In the genomic region with DNA sequence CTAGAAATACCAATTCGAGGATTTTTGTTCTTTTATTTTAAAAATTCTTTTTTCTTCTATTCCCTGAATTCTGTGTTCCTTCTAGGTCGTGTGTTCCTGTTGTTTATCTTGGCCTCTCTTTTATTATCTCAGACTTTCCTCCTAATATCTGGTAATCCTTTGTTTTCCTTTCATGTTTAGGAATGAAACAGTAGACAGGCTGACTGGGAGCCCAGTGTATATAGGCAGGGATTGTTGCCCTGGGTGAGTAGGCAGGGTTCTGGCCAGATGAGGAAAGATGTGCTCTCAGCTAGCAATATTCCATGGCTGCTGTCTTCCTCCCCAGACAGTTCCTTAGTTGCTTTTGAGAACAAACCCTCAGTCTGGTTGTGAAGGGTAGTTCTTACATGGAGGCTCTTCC, we compare ENCODE assay signal across 21 cellular contexts.
DNase-seq lines count a peak whose midpoint lies in the region; ATAC-seq and TF ChIP-seq lines count a peak whose summit lies in the region.
"Had no signal": no experiment of that assay in that cellular context is flagged by ENCODE, and none has a peak within 500 bp of the region (broad histone marks: within the 10 kb centered on the region; RNA-seq: fewer than 3 reads in every experiment).

No MANE protein-coding gene starts in this region.

- dilution Hi-C loops in IMR-90 (cut with HindIII; ENCODE audit: low sequenced_read_pairs, unreplicated experiment) = no loop called here

- H3K18ac ChIP-seq in IMR-90 (ENCODE audit: low read depth, low read length) = no peak overlapping the region

- no peak overlapping the region for H2AK9ac ChIP-seq in IMR-90 (replicated peaks; ENCODE audit: low read depth, low read length, poor library complexity)

- no peak for TF ChIP-seq POLR2A in IMR-90 (IDR thresholded peaks at IDR 0.05; ENCODE audit: low read depth, low read length)

- H3K79me2 ChIP-seq in smooth muscle cell (ENCODE audit: low read depth) (no peaks in the 10 kb centered on the region), OCI-LY7 (ENCODE audit: insufficient read depth, low read depth, low read length) (no peaks in the 10 kb centered on the region)

- intact Hi-C loops in IMR-90 (cut with micrococcal nuclease) (no loop called here), OCI-LY7 (cut with micrococcal nuclease; ENCODE audit: unreplicated experiment) (no loop called here)

- no peaks in the 10 kb centered on the region; the same call in 1 of the 2 replicates for H3K9me1 ChIP-seq in IMR-90 (ENCODE audit: insufficient read depth, low read length)

- H2BK20ac ChIP-seq in IMR-90 (ENCODE audit: low read depth, low read length) = no peak overlapping the region

- H3K36me3 ChIP-seq in IMR-90 (ENCODE audit: control insufficient read depth, insufficient read depth, low read length) (no peaks in the 10 kb centered on the region), smooth muscle cell (ENCODE audit: low read depth) (no peaks in the 10 kb centered on the region), OCI-LY7 (ENCODE audit: insufficient read depth, low read length) (no peaks in the 10 kb centered on the region)
- H3K36me3 ChIP-seq: SJCRH30 had no signal

- H3K4me1 ChIP-seq in IMR-90 (ENCODE audit: control insufficient read depth, insufficient read depth, low read length) = no peaks in the 10 kb centered on the region
- H3K4me1 ChIP-seq in smooth muscle cell (ENCODE audit: low read depth) = peaks cover 5% of the 10 kb centered on the region
- H3K4me1 ChIP-seq in OCI-LY7 (ENCODE audit: insufficient read depth, low read length, poor library complexity, severe bottlenecking) = no peaks in the 10 kb centered on the region
- H3K4me1 ChIP-seq: SJCRH30, tibial nerve had no signal

- peak; percentile 63 for ATAC-seq in IMR-90 (ENCODE audit: low read depth)
- ATAC-seq: esophagus mucosa; GM23338; stimulated activated memory B cell treated with anti-CD40 and anti-IgM and Interleukin-4, amounts not matched to agents 10 μg/mL and 1 μg/mL and 100 μg/mL, for 72 hours had no signal

- H3K23ac ChIP-seq in IMR-90 (ENCODE audit: low read depth, low read length) = no peak overlapping the region

- H4K8ac ChIP-seq in IMR-90 (ENCODE audit: low read depth in 2 of 2, low read length in 2 of 2) = no peak overlapping the region

- H2BK120ac ChIP-seq in IMR-90 (ENCODE audit: low read depth, low read length) = no peak overlapping the region

- in situ Hi-C loops in IMR-90 (cut with MboI; ENCODE audit: low sequenced_read_pairs) = no loop called here

- H3F3A ChIP-seq in smooth muscle cell (ENCODE audit: low read depth) = no peaks in the 10 kb centered on the region

- no peaks in the 10 kb centered on the region for H3K9me2 ChIP-seq in OCI-LY7 (ENCODE audit: insufficient read depth, low read length)

- no peak overlapping the region for H3K56ac ChIP-seq in IMR-90 (ENCODE audit: extremely low read depth, insufficient read depth, low read length)

- no peak overlapping the region for H3K27ac ChIP-seq in IMR-90 (ENCODE audit: insufficient read depth, low read length)
- H3K27ac ChIP-seq in smooth muscle cell (ENCODE audit: low read depth) = no peak overlapping the region
- no peak overlapping the region for H3K27ac ChIP-seq in OCI-LY7 (ENCODE audit: low read depth, low read length, poor library complexity, severe bottlenecking)
- H3K27ac ChIP-seq in RWPE1 = no peak overlapping the region
- H3K27ac ChIP-seq: SJCRH30, tibial nerve had no signal

- TF ChIP-seq RAD21 in IMR-90 (IDR thresholded peaks at IDR 0.05; ENCODE audit: low read length) = no peak

- no peak overlapping the region for H3K4ac ChIP-seq in IMR-90 (ENCODE audit: low read depth, low read length)

- no peak overlapping the region for H3K14ac ChIP-seq in IMR-90 (replicated peaks; ENCODE audit: low read depth, low read length)

- no peak overlapping the region for H2BK5ac ChIP-seq in IMR-90 (ENCODE audit: low read depth, low read length, poor library complexity, severe bottlenecking)

- H4K20me1 ChIP-seq in IMR-90 (ENCODE audit: insufficient read depth, low read length) (no peaks in the 10 kb centered on the region), smooth muscle cell (ENCODE audit: low read depth) (no peaks in the 10 kb centered on the region), OCI-LY7 (ENCODE audit: insufficient read depth, low read length) (no peaks in the 10 kb centered on the region)

- POLR2A ChIA-PET in IMR-90 (lab: Charles Lee; ENCODE audit: unreplicated experiment) (no interaction called here), OCI-LY7 (lab: Charles Lee) (no interaction called here), RWPE1 (lab: Yijun Ruan, JAX; ENCODE audit: low non-redundant PET) (no interaction called here)

- H3K4me2 ChIP-seq in IMR-90 (ENCODE audit: low read depth, low read length) (no peak overlapping the region), smooth muscle cell (peak overlapping the region; percentile 29), OCI-LY7 (ENCODE audit: low read length) (no peak overlapping the region)
- H3K4me2 ChIP-seq: GM23338 had no signal

- H2AFZ ChIP-seq in IMR-90 (replicated peaks; ENCODE audit: low read length, poor library complexity) (no peak overlapping the region), smooth muscle cell (ENCODE audit: low read depth) (no peak overlapping the region), OCI-LY7 (ENCODE audit: low read length) (no peak overlapping the region)
- H2AFZ ChIP-seq: GM23338 had no signal

- H2BK15ac ChIP-seq in IMR-90 (ENCODE audit: low read depth, low read length) = no peak overlapping the region

- no peak overlapping the region for H4K91ac ChIP-seq in IMR-90 (ENCODE audit: insufficient read depth, low read depth, low read length)

- H3K79me1 ChIP-seq in IMR-90 (ENCODE audit: low read depth in 1 of 2, low read length in 2 of 2) = no peaks in the 10 kb centered on the region

- DNase-seq in IMR-90 (peak; percentile 1), dedifferentiated amniotic fluid mesenchymal stem cell (ENCODE audit: extremely low spot score) (peak; percentile 55), lung microvascular endothelial cell (ENCODE audit: low read depth in 2 of 2) (peak; percentile 8 to 49), smooth muscle cell (lab: John Stamatoyannopoulos, UW; ENCODE audit: unreplicated experiment) (no peak), OCI-LY7 (ENCODE audit: low spot score) (no peak), HT-29 (ENCODE audit: low spot score) (no peak), RWPE1 (ENCODE audit: low spot score) (no peak)
- DNase-seq: activated CD4-positive, alpha-beta T cell treated with anti-CD3 and anti-CD28 coated beads for 1 hour; activated CD8-positive, alpha-beta memory T cell treated with anti-CD3 and anti-CD28 coated beads, Interleukin-2, amount 50 U/mL, for 4 hours; activated gamma-delta T cell treated with Interleukin-2 at 50 U/mL for 16 hours; hippocampal formation; kidney glomerular epithelial cell; NCI-H1092; NCI-H2081 treated with DMSO at 0.1 percent for 48 hours; NCI-H524; stimulated activated CD4-positive, alpha-beta T cell treated with anti-CD3 and anti-CD28 coated beads, Interleukin-12 subunit alpha, Interleukin-12 subunit beta, amount 100 ng/mL, for 4 hours had no signal

- BruUV-seq in IMR-90 (replicated peaks; lab: Mats Ljungman, UMichigan) (no TSS peak), OCI-LY7 (replicated peaks; lab: Mats Ljungman, UMichigan) (no TSS peak)

- H3K9ac ChIP-seq in IMR-90 (ENCODE audit: low read depth, low read length) (no peak overlapping the region), smooth muscle cell (ENCODE audit: low read depth) (no peak overlapping the region)

- CTCF ChIA-PET in IMR-90 (lab: Yijun Ruan, JAX) = interaction anchor here (0.6 to 1.3 kb wide), 2 partner anchors 9 to 781 kb away, joined by 3 to 4 read pairs; no protein-coding TSS in a partner anchor
- CTCF ChIA-PET in OCI-LY7 (lab: Charles Lee; ENCODE audit: unreplicated experiment) = no interaction called here
- CTCF ChIA-PET in RWPE1 (lab: Yijun Ruan, JAX) = no interaction called here

- no peak for TF ChIP-seq CTCF in IMR-90 (conservative IDR thresholded peaks at IDR 0.05; ENCODE audit: low read depth, low read length)
- TF ChIP-seq CTCF in smooth muscle cell (IDR thresholded peaks at IDR 0.05; ENCODE audit: borderline replicate concordance, insufficient read depth, poor library complexity, severe bottlenecking) = no peak
- TF ChIP-seq CTCF in OCI-LY7 (conservative IDR thresholded peaks at IDR 0.05; ENCODE audit: low read length) = no peak
- TF ChIP-seq CTCF in RWPE1 (conservative IDR thresholded peaks at IDR 0.05; ENCODE audit: low read depth) = no peak

- H3K4me3 ChIP-seq in IMR-90 (ENCODE audit: insufficient read depth, low read depth, low read length) (no peak overlapping the region), smooth muscle cell (no peak overlapping the region), OCI-LY7 (ENCODE audit: low read depth, low read length, poor library complexity, severe bottlenecking) (no peak overlapping the region)
- H3K4me3 ChIP-seq: GM23338, SJCRH30, tibial nerve had no signal

- H3K27me3 ChIP-seq in IMR-90 (ENCODE audit: control insufficient read depth, insufficient read depth, low read length) (no peaks in the 10 kb centered on the region), smooth muscle cell (ENCODE audit: low read depth) (no peaks in the 10 kb centered on the region)
- H3K27me3 ChIP-seq: tibial nerve had no signal

- no peaks in the 10 kb centered on the region for H3K9me3 ChIP-seq in IMR-90 (ENCODE audit: control insufficient read depth, insufficient read depth, low read length)
- no peaks in the 10 kb centered on the region for H3K9me3 ChIP-seq in smooth muscle cell (replicated peaks; ENCODE audit: low read depth)
- no peaks in the 10 kb centered on the region for H3K9me3 ChIP-seq in OCI-LY7 (ENCODE audit: low read length)
- H3K9me3 ChIP-seq: SJCRH30, tibial nerve had no signal

- H2AK5ac ChIP-seq in IMR-90 (ENCODE audit: low read depth, low read length) = no peak overlapping the region

- no CpG with 5 or more reads among the region's 2 CpGs for WGBS in IMR-90 (ENCODE audit: extremely low coverage in 2 of 2, insufficient read length in 1 of 2), 2 experiments
- 46% methylated on average over 2 of the region's 2 CpGs for whole genome bisulfite sequencing in smooth muscle cell (ENCODE audit: low lambda C conversion rate)

- H4K5ac ChIP-seq in IMR-90 (ENCODE audit: low read depth, low read length) = no peak overlapping the region

TF ChIP-seq in IMR-90, 13 proteins besides CTCF, POLR2A, EP300 and RAD21 (continues in another document):
- TF ChIP-seq CHD1 (IDR thresholded peaks at IDR 0.05; ENCODE audit: low read depth, low read length) = no peak
- TF ChIP-seq, protein P1, sequence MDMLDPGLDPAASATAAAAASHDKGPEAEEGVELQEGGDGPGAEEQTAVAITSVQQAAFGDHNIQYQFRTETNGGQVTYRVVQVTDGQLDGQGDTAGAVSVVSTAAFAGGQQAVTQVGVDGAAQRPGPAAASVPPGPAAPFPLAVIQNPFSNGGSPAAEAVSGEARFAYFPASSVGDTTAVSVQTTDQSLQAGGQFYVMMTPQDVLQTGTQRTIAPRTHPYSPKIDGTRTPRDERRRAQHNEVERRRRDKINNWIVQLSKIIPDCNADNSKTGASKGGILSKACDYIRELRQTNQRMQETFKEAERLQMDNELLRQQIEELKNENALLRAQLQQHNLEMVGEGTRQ (IDR thresholded peaks at IDR 0.05; ENCODE audit: low read depth, low read length) = no peak
- no peak for TF ChIP-seq FOS (IDR thresholded peaks at IDR 0.05; ENCODE audit: low read depth, low read length)
- no peak for TF ChIP-seq MAZ (IDR thresholded peaks at IDR 0.05; ENCODE audit: borderline replicate concordance, low read depth, low read length)
- no peak for TF ChIP-seq BHLHE40 (IDR thresholded peaks at IDR 0.05; ENCODE audit: low read depth, low read length)
- no peak for TF ChIP-seq RFX5 (IDR thresholded peaks at IDR 0.05; ENCODE audit: low read depth, low read length)

Comparison
In these comparisons a context has a peak if more than half of its experiments do, and no peak if none do; other contexts are left out.
1. DNase-seq: peak in IMR-90 (single experiment), dedifferentiated amniotic fluid mesenchymal stem cell (single experiment) and lung microvascular endothelial cell (2 of 2); none in smooth muscle cell (single experiment), OCI-LY7 (single experiment), HT-29 (single experiment) and RWPE1 (single experiment).